ENCODE assay signal across 1 cellular context in the genomic region with DNA sequence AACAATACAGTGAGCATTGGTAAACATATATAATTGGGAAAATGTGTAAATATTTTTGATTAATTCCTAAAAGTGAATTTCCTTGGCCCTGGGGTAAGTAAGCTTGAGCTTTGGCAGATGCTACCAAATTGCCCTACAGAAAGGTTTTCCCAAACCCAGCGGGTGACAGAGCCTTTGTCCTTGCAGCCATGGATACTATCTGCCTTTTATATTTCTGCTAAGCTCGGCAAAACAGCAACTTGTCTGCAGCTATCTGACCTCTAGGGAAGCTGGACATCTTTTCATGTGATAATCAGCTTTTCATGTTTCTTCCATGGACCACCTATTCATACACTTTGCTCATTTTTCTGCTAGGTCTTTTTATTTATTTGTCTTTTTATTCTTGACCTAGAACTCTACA.
TF ChIP-seq lines count a peak whose summit lies in the region.

No MANE protein-coding gene starts in this region.

TF ChIP-seq in H1, 55 proteins besides CTCF, POLR2A, EP300 and RAD21 (continued from another document):
- TF ChIP-seq CHD7 (IDR thresholded peaks at IDR 0.05; ENCODE audit: insufficient replicate concordance, low read length), result no peak
